Comparison of ENCODE assay signal across 21 cellular contexts in the genomic region with DNA sequence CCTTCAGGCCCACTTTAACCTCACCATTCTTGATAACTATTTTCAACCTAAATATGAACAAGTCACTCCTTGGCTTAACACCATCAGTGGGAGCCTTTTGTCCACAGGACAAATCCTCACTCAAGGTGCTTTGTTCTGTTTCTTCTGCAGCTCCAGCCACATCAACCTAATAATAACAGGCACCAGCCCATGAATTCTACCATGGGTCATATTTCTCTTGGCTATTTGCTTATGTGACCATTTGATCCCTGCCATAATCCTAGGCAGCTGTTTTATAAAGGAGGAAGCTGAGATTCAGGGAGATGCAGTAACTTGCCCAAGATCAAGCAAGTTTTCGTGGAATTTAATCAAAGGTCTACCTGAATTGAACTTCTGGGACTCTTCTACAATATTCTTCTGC.
"Had no signal": no experiment of that assay in that cellular context is flagged by ENCODE, and none has a peak within 500 bp of the region (broad histone marks: within the 10 kb centered on the region; RNA-seq: fewer than 3 reads in every experiment).

No MANE protein-coding gene starts in this region.

- H3K9me3 ChIP-seq: left ventricle myocardium inferior, ovary, spleen, suprapubic skin, thoracic aorta, tibial artery, upper lobe of right lung had no signal

- H3K27ac ChIP-seq: left ventricle myocardium inferior, ovary, spleen, suprapubic skin, thoracic aorta, tibial artery, upper lobe of right lung had no signal

- DNase-seq: hypothalamus; immature natural killer cell; kidney; left ventricle myocardium inferior; mesendoderm; naive B cell; natural killer cell; ovary; right cardiac atrium; spleen; stimulated activated CD4-positive, alpha-beta T cell treated with anti-CD3 and anti-CD28 coated beads, Interleukin-4, amount 100 ng/mL, for 24 hours; stimulated activated naive CD4-positive, alpha-beta T cell; tibial artery; trophoblast cell; upper lobe of right lung had no signal

- H3K27me3 ChIP-seq: ovary, spleen, suprapubic skin, tibial artery, upper lobe of right lung had no signal

- H3K4me3 ChIP-seq: left ventricle myocardium inferior, lung, ovary, skin epidermis, spleen, suprapubic skin, thoracic aorta, tibial artery, upper lobe of right lung had no signal

- H3K4me1 ChIP-seq: left ventricle myocardium inferior, spleen, tibial artery, upper lobe of right lung had no signal

- ATAC-seq: natural killer cell; right cardiac atrium; sciatic nerve; stimulated activated effector memory CD8-positive, alpha-beta T cell treated with anti-CD3 and anti-CD28 coated beads, Interleukin-12 subunit alpha, Interleukin-12 subunit beta, amount 100 ng/mL, for 72 hours; upper lobe of right lung had no signal

- H3K36me3 ChIP-seq: left ventricle myocardium inferior, ovary, spleen, suprapubic skin, thoracic aorta, tibial artery, upper lobe of right lung had no signal
